In genomic region chr19:5966941-5967340, GRCh38 we compare ENCODE assay signal across 14 cellular contexts. TPM values are rescaled to one million over a fixed set of nuclear protein-coding genes. Genes with fewer than 3 reads are reported as not detected.
DNase-seq lines count a peak whose midpoint lies in the region; ATAC-seq and TF ChIP-seq lines count a peak whose summit lies in the region.
"Had no signal": no experiment of that assay in that cellular context is flagged by ENCODE, and none has a peak within 500 bp of the region (broad histone marks: within the 10 kb centered on the region; RNA-seq: fewer than 3 reads in every experiment).

No MANE protein-coding gene starts in this region.

- peak overlapping the region; percentile 80 for H3K27ac Mint-ChIP-seq in CD8-positive, alpha-beta T cell
- H3K27ac Mint-ChIP-seq in T-helper 17 cell, result peak overlapping the region; percentile 99

- peaks cover 44% of the 10 kb centered on the region for H3K36me3 Mint-ChIP-seq in CD8-positive, alpha-beta T cell
- peaks cover 2% of the 10 kb centered on the region for H3K36me3 Mint-ChIP-seq in T-helper 17 cell (ENCODE audit: low read depth)

- H3K4me1 ChIP-seq in CD8-positive, alpha-beta T cell (ENCODE audit: insufficient read depth, low read length), result peaks cover 92% of the 10 kb centered on the region
- H3K4me1 ChIP-seq in right atrium auricular region (peaks cover 4 to 83% of the 10 kb centered on the region in 2 donors), prostate gland (replicated peaks) (peaks cover 25% of the 10 kb centered on the region)

- no peaks in the 10 kb centered on the region for H3K27me3 ChIP-seq in CD8-positive, alpha-beta T cell (ENCODE audit: insufficient read depth, low read length)
- H3K27me3 ChIP-seq in right atrium auricular region (no peaks in the 10 kb centered on the region), prostate gland (replicated peaks; ENCODE audit: insufficient read depth) (no peaks in the 10 kb centered on the region)
- H3K27me3 ChIP-seq: right lobe of liver had no signal

- H3K4me3 ChIP-seq in CD8-positive, alpha-beta T cell (ENCODE audit: low read depth, low read length), result no peak overlapping the region
- H3K4me3 ChIP-seq in right atrium auricular region (no peak overlapping the region), prostate gland (no peak overlapping the region)
- H3K4me3 ChIP-seq: right lobe of liver had no signal

- intact Hi-C loops in CD8-positive, alpha-beta T cell (cut with DNase I, micrococcal nuclease), result no loop called here
- intact Hi-C loops in prostate gland (cut with DNase I), result loop anchor here (5.0 kb wide), 1 partner anchor 35 kb away; no protein-coding TSS in a partner anchor

- no peaks in the 10 kb centered on the region for H3K27me3 Mint-ChIP-seq in CD8-positive, alpha-beta T cell (ENCODE audit: low read depth)
- no peaks in the 10 kb centered on the region for H3K27me3 Mint-ChIP-seq in T-helper 17 cell

- WGBS in prostate gland, result 58% methylated on average over 9 of the region's 9 CpGs

- H3K27ac ChIP-seq in CD8-positive, alpha-beta T cell (ENCODE audit: low read depth, low read length), result no peak overlapping the region
- H3K27ac ChIP-seq in right atrium auricular region (peak overlapping the region; percentile 77 to 86), prostate gland (peak overlapping the region; percentile 82 to 83)

- CTCF ChIA-PET in CD8-positive, alpha-beta T cell (lab: Charles Lee), result interaction anchor here (0.8 to 5.2 kb wide), 11 partner anchors 9 to 159 kb away, joined by 3 to 61 read pairs (median 15); no protein-coding TSS in a partner anchor

- ATAC-seq in CD8-positive, alpha-beta T cell, result no peak
- no peak for ATAC-seq in T-helper 17 cell
- no peak for ATAC-seq in GM18511 (IDR thresholded peaks at IDR 0.05; ENCODE audit: unreplicated experiment)
- ATAC-seq: right lobe of liver had no signal

- peaks cover 90% of the 10 kb centered on the region for H3K4me1 Mint-ChIP-seq in CD8-positive, alpha-beta T cell (ENCODE audit: low read depth)
- peaks cover 61% of the 10 kb centered on the region for H3K4me1 Mint-ChIP-seq in T-helper 17 cell

- no peak for TF ChIP-seq CTCF in CD8-positive, alpha-beta T cell (IDR thresholded peaks at IDR 0.05)
- TF ChIP-seq CTCF in right atrium auricular region (IDR thresholded peaks at IDR 0.05) (no peak), prostate gland (IDR thresholded peaks at IDR 0.05) (no peak)

- H3K9me3 ChIP-seq in CD8-positive, alpha-beta T cell (ENCODE audit: low read length), result no peaks in the 10 kb centered on the region
- H3K9me3 ChIP-seq in T-helper 17 cell (ENCODE audit: control insufficient read depth, low read length, poor library complexity, severe bottlenecking), result no peaks in the 10 kb centered on the region
- no peaks in the 10 kb centered on the region for H3K9me3 ChIP-seq in right atrium auricular region
- no peaks in the 10 kb centered on the region for H3K9me3 ChIP-seq in prostate gland
- H3K9me3 ChIP-seq: right lobe of liver had no signal

- no peak for DNase-seq in CD8-positive, alpha-beta T cell
- no peak for DNase-seq in T-helper 17 cell
- DNase-seq in right atrium auricular region (ENCODE audit: low spot score), result no peak
- no peak for DNase-seq in prostate gland (ENCODE audit: low spot score)
- no peak for DNase-seq in NCI-H446 (lab: John Stamatoyannopoulos, UW)
- DNase-seq in HuH-7 (ENCODE audit: low spot score), result no peak
- DNase-seq: amniotic stem cell, COR-L47, GDM1, NCI-H2081, NCI-H82, right lobe of liver, T1000 had no signal

- TF ChIP-seq POLR2A in prostate gland (IDR thresholded peaks at IDR 0.05), result no peak

- H3K4me3 Mint-ChIP-seq in CD8-positive, alpha-beta T cell, result no peak overlapping the region
- H3K4me3 Mint-ChIP-seq in T-helper 17 cell, result no peak overlapping the region

- H3K9me3 Mint-ChIP-seq in CD8-positive, alpha-beta T cell, result no peaks in the 10 kb centered on the region

- POLR2A ChIA-PET in CD8-positive, alpha-beta T cell (lab: Charles Lee), result interaction anchor here (1.0 to 1.9 kb wide), 2 partner anchors 13 to 17 kb away, joined by 4 to 8 read pairs; no protein-coding TSS in a partner anchor

- no peaks in the 10 kb centered on the region for H3K36me3 ChIP-seq in CD8-positive, alpha-beta T cell (ENCODE audit: insufficient read depth, low read length)
- H3K36me3 ChIP-seq in right atrium auricular region, result no peaks in the 10 kb centered on the region
- no peaks in the 10 kb centered on the region for H3K36me3 ChIP-seq in prostate gland
- H3K36me3 ChIP-seq: right lobe of liver had no signal

RNA-seq across cellular contexts. Expression of gene RANBP3, which starts 11.0 kb away (rescaled TPM):
- 100 to 1,000 TPM; 109 to 118 TPM for total RNA-seq in CD8-positive, alpha-beta T cell
- total RNA-seq in T-helper 17 cell, result 10 to 100 TPM; 76.8 to 86.9 TPM
- 10 to 100 TPM; 53.6 to 54.7 TPM for total RNA-seq in right atrium auricular region
- 100 to 1,000 TPM in 1 of 2 donors, 10 to 100 TPM in 1; 84.6 to 120 TPM for total RNA-seq in prostate gland

RNA-seq across cellular contexts. Expression of gene CAPS, which starts 52.9 kb away (rescaled TPM):
- total RNA-seq in CD8-positive, alpha-beta T cell, result 10 to 100 TPM; 28.0 to 33.1 TPM
- total RNA-seq in T-helper 17 cell (10 to 100 TPM; 41.0 to 47.1 TPM), right atrium auricular region (1 to 10 TPM; 4.5 to 7.3 TPM), prostate gland (10 to 100 TPM; 27.9 to 36.8 TPM)
